In the genomic region with DNA sequence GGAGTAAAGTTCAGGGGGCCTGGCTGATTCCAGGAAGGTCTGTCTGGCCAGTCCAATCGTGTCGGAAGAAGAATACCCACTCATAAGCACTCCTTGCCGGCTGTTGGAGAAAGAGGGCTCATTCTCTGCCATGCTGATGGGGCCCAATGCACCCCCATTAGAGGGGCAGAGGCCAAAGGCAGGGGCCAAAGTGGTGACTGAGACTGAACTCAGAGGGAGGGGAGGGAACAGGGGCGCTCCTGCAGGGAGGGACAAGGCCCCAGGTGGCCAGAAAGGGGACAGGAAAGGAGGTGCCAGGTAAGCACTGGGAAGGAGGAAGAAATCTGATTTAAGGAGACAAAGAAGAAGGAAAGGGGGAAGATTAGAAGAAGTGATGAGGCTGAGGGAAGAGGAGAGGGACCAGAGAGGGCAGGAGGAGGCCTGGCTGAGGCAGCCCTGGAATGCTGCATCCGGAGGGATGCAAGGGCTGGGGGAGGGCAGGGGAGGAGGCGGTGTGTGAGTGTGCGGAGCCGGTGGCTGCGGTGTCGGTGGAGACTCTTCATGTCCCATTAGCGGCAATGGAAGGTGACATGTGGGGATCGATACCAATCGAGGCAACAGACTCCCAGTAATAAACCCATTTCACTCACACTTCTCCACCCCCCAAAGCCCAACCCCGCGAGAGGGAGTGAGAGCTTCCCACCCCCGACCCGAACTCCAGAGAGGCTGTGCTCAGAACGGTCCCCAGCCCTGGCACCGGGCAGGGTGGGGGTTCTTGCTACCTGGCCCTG, we compare ENCODE assay signal across 33 cellular contexts. TPM values are rescaled to one million over a fixed set of nuclear protein-coding genes. Genes with fewer than 3 reads are reported as not detected.
DNase-seq lines count a peak whose midpoint lies in the region; ATAC-seq and TF ChIP-seq lines count a peak whose summit lies in the region.
"Had no signal": no experiment of that assay in that cellular context is flagged by ENCODE, and none has a peak within 500 bp of the region (broad histone marks: within the 10 kb centered on the region; RNA-seq: fewer than 3 reads in every experiment).

No MANE protein-coding gene starts in this region.

- peak overlapping the region in 1 of 2 donors; percentile 37 for H3K27ac Mint-ChIP-seq in activated naive CD4-positive, alpha-beta T cell treated with anti-CD3 and anti-CD28 coated beads, Interleukin-2, amount 50 U/mL, for 72 hours
- H3K27ac Mint-ChIP-seq: activated CD4-positive, alpha-beta memory T cell treated with anti-CD3 and anti-CD28 coated beads for 36 hours; activated naive CD4-positive, alpha-beta T cell treated with anti-CD3 and anti-CD28 coated beads, Interleukin-2, amount 10 ng/mL, durations not matched to agents 7 days and 5 days; type B pancreatic cell had no signal

- intact Hi-C loops in sciatic nerve (cut with DNase I): no loop called here

- no peak for TF ChIP-seq CTCF in WERI-Rb-1 (IDR thresholded peaks at IDR 0.05; ENCODE audit: low read depth, low read length)

- H3K27me3 ChIP-seq in WERI-Rb-1 (ENCODE audit: insufficient read depth, low read depth, severe bottlenecking): peaks cover 36% of the 10 kb centered on the region

- H3K27ac ChIP-seq in WERI-Rb-1: no peak overlapping the region
- H3K27ac ChIP-seq: GM23248, heart left ventricle, left lung, skin epidermis had no signal

- no peaks in the 10 kb centered on the region for H3K36me3 Mint-ChIP-seq in activated naive CD4-positive, alpha-beta T cell treated with anti-CD3 and anti-CD28 coated beads, Interleukin-2, amount 50 U/mL, for 72 hours
- H3K36me3 Mint-ChIP-seq: activated CD4-positive, alpha-beta memory T cell treated with anti-CD3 and anti-CD28 coated beads for 36 hours; activated naive CD4-positive, alpha-beta T cell treated with anti-CD3 and anti-CD28 coated beads, Interleukin-2, amount 10 ng/mL, durations not matched to agents 7 days and 5 days; immature natural killer cell; type B pancreatic cell had no signal

- DNase-seq in ELF-1 (ENCODE audit: low read depth, low spot score): peak; percentile 43
- peak; percentile 6 for DNase-seq in WERI-Rb-1
- DNase-seq in iPS-NIHi7 (ENCODE audit: extremely low spot score): peak; percentile 85
- DNase-seq in sciatic nerve (ENCODE audit: low spot score): peak; percentile 33
- DNase-seq in stimulated activated CD4-positive, alpha-beta T cell treated with anti-CD3 and anti-CD28 coated beads, Interleukin-12 subunit alpha, Interleukin-12 subunit beta, amount 100 ng/mL, for 4 hours: no peak
- DNase-seq in activated naive CD4-positive, alpha-beta T cell treated with anti-CD3 and anti-CD28 coated beads, Interleukin-2, amount 50 U/mL, for 72 hours (ENCODE audit: low spot score in 2 of 2): no peak
- no peak for DNase-seq in NK-92 (lab: John Stamatoyannopoulos, UW; ENCODE audit: unreplicated experiment)
- DNase-seq: ACHN; activated CD4-positive, alpha-beta memory T cell treated with anti-CD3 and anti-CD28 coated beads for 36 hours; activated CD4-positive, CD25-positive, alpha-beta regulatory T cell treated with anti-CD3 and anti-CD28 coated beads, Interleukin-2, amount 50 U/mL, for 72 hours; activated CD8-positive, alpha-beta memory T cell treated with anti-CD3 and anti-CD28 coated beads, Interleukin-2, amount 50 U/mL, for 4 hours; activated naive CD4-positive, alpha-beta T cell treated with anti-CD3 and anti-CD28 coated beads, Interleukin-2, amount 10 ng/mL, durations not matched to agents 7 days and 5 days; amygdala; DND-41; effector memory CD4-positive, alpha-beta T cell; erythroblast; GM23248; heart left ventricle; immature natural killer cell; left lung; NCI-H1048; NCI-H1694 treated with DMSO at 0.1 percent for 48 hours; NCI-H2171; NCI-H510A treated with DMSO at 0.1 percent for 48 hours; NK-92 treated with Interleukin-12 subunit alpha and Interleukin-12 subunit beta, amount 100 ng/mL, for 24 hours; stimulated activated CD4-positive, alpha-beta T cell treated with anti-CD3 and anti-CD28 coated beads, Interleukin-1b, Interleukin-23, amount 100 ng/mL, for 48 hours; stimulated activated CD8-positive, alpha-beta memory T cell treated with anti-CD3 and anti-CD28 coated beads, Interleukin-4, amount 100 ng/mL, for 48 hours had no signal

- H3K4me3 ChIP-seq in WERI-Rb-1 (ENCODE audit: low read depth, low read length): no peak overlapping the region
- H3K4me3 ChIP-seq: GM23248, heart left ventricle, left lung, skin epidermis had no signal

- ATAC-seq in sciatic nerve (no peak), HG03280 (IDR thresholded peaks at IDR 0.05; ENCODE audit: unreplicated experiment) (no peak)
- no peak for ATAC-seq in activated naive CD4-positive, alpha-beta T cell treated with anti-CD3 and anti-CD28 coated beads, Interleukin-2, amount 50 U/mL, for 72 hours
- ATAC-seq: heart left ventricle, left lung had no signal

- H3K9me3 Mint-ChIP-seq in activated naive CD4-positive, alpha-beta T cell treated with anti-CD3 and anti-CD28 coated beads, Interleukin-2, amount 50 U/mL, for 72 hours: no peaks in the 10 kb centered on the region
- H3K9me3 Mint-ChIP-seq: activated CD4-positive, alpha-beta memory T cell treated with anti-CD3 and anti-CD28 coated beads for 36 hours; activated naive CD4-positive, alpha-beta T cell treated with anti-CD3 and anti-CD28 coated beads, Interleukin-2, amount 10 ng/mL, durations not matched to agents 7 days and 5 days; activated T-helper 1 cell treated with anti-CD3 and anti-CD28 coated beads, Interleukin-12 subunit alpha, Interleukin-12 subunit beta, Interleukin-2, Interleukin-4 antibody, amounts not matched to agents 30 ng/mL and 10 ng/mL and 1 ng/mL, durations not matched to agents 14 hours and 24 hours and 36 hours; immature natural killer cell; type B pancreatic cell had no signal

- no peaks in the 10 kb centered on the region for H3K9me3 ChIP-seq in WERI-Rb-1 (ENCODE audit: severe bottlenecking)
- H3K9me3 ChIP-seq: heart left ventricle, left lung had no signal

- H3K36me3 ChIP-seq in WERI-Rb-1: no peaks in the 10 kb centered on the region
- H3K36me3 ChIP-seq: heart left ventricle, left lung had no signal

RNA-seq across cellular contexts. Expression of a gene that starts 12.0 kb away (rescaled TPM):
- not detected for total RNA-seq in sciatic nerve
- not detected for total RNA-seq in activated naive CD4-positive, alpha-beta T cell treated with anti-CD3 and anti-CD28 coated beads, Interleukin-2, amount 50 U/mL, for 72 hours
- total RNA-seq: activated CD4-positive, alpha-beta memory T cell treated with anti-CD3 and anti-CD28 coated beads for 36 hours; activated T-helper 1 cell treated with anti-CD3 and anti-CD28 coated beads, Interleukin-12 subunit alpha, Interleukin-12 subunit beta, Interleukin-2, Interleukin-4 antibody, amounts not matched to agents 30 ng/mL and 10 ng/mL and 1 ng/mL, durations not matched to agents 14 hours and 24 hours and 36 hours; fibroblast of villous mesenchyme; GM23248; heart left ventricle; left lung; pulmonary artery endothelial cell had no signal

RNA-seq across cellular contexts. Expression of a gene that starts 26.6 kb away (rescaled TPM):
- total RNA-seq in sciatic nerve: 32.5 TPM
- total RNA-seq in activated naive CD4-positive, alpha-beta T cell treated with anti-CD3 and anti-CD28 coated beads, Interleukin-2, amount 50 U/mL, for 72 hours: 10 to 100 TPM; 27.0 to 49.3 TPM

Comparison
In these comparisons a context has a peak if more than half of its experiments do, and no peak if none do; other contexts are left out.
1. DNase-seq: peak in ELF-1 (single experiment), WERI-Rb-1 (single experiment), iPS-NIHi7 (single experiment) and sciatic nerve (single experiment); none in stimulated activated CD4-positive, alpha-beta T cell treated with anti-CD3 and anti-CD28 coated beads, Interleukin-12 subunit alpha, Interleukin-12 subunit beta, amount 100 ng/mL, for 4 hours (single experiment), activated naive CD4-positive, alpha-beta T cell treated with anti-CD3 and anti-CD28 coated beads, Interleukin-2, amount 50 U/mL, for 72 hours (0 of 2) and NK-92 (single experiment).